8 cellular contexts compared by ENCODE assay signal in genomic region chr7:150276132-150276695, GRCh38. TPM values are rescaled to one million over a fixed set of nuclear protein-coding genes. Genes with fewer than 3 reads are reported as not detected.
DNase-seq lines count a peak whose midpoint lies in the region; ATAC-seq, FAIRE-seq and TF ChIP-seq lines count a peak whose summit lies in the region.
"Not testable (repeated sequence)": the region's sequence is repeated elsewhere in the genome, so short reads cannot be mapped to it uniquely, and the experiment has no call there.

No MANE protein-coding gene starts in this region.

- H3K4me3 Mint-ChIP-seq in nephron = not testable (repeated sequence)

- H3K79me2 ChIP-seq in GM12878 (ENCODE audit: control insufficient read depth, insufficient read depth, low read length) = not testable (repeated sequence)

- H4K20me1 ChIP-seq in GM12878 (ENCODE audit: control insufficient read depth, insufficient read depth) = not testable (repeated sequence)

- H3K4me3 ChIP-seq in GM12878, upper lobe of right lung: not testable (repeated sequence)

- not testable (repeated sequence) for TF ChIP-seq POLR2A in GM12878 (IDR thresholded peaks at IDR 0.05; ENCODE audit: low read depth, low read length)

- peaks cover 18% of the 10 kb centered on the region for H3K27me3 Mint-ChIP-seq in nephron (ENCODE audit: low read depth)

- RAD21 ChIA-PET in GM12878 (lab: Charles Lee; ENCODE audit: unreplicated experiment) = not testable (repeated sequence)

- POLR2A ChIA-PET in HEK293T (lab: Yijun Ruan, JAX); GM12878 (lab: Charles Lee): not testable (repeated sequence)

- TF ChIP-seq EP300 in GM12878 (IDR thresholded peaks at IDR 0.05; ENCODE audit: borderline replicate concordance in 1 of 2, control insufficient read depth in 1 of 2, low read depth in 2 of 2, low read length in 2 of 2) = not testable (repeated sequence)

- not testable (repeated sequence) for H3K9me3 Mint-ChIP-seq in nephron

- H3K4me1 Mint-ChIP-seq in nephron = not testable (repeated sequence)

- not testable (repeated sequence) for H3K27me3 ChIP-seq in GM12878 (replicated peaks in 1 of 2; ENCODE audit: control insufficient read depth in 2 of 2, insufficient read depth in 2 of 2, low read length in 1 of 2); upper lobe of right lung

- not testable (repeated sequence) for H3K4me2 ChIP-seq in GM12878 (ENCODE audit: control insufficient read depth, insufficient read depth)

- TF ChIP-seq RAD21 in GM12878 (IDR thresholded peaks at IDR 0.05; ENCODE audit: insufficient read depth, low read depth, low read length) = peak; percentile 64

- H3K36me3 Mint-ChIP-seq in nephron (ENCODE audit: low read depth) = not testable (repeated sequence)

- intact Hi-C loops in GM12878 (cut with micrococcal nuclease; ENCODE audit: unreplicated experiment) = loop anchor here (10.0 kb wide), 1 partner anchor 221 kb away; no protein-coding TSS in a partner anchor
- intact Hi-C loops in upper lobe of right lung (cut with DNase I) = not testable (repeated sequence)

- not testable (repeated sequence) for FAIRE-seq in GM12878 (lab: Jason Lieb, UNC)

- 43% methylated on average over 6 of the region's 6 CpGs for WGBS in GM12878 (ENCODE audit: insufficient coverage, insufficient replicate concordance, low lambda C conversion rate, missing lambda C conversion rate)

- ATAC-seq in GM12878 (peak; percentile 90), upper lobe of right lung (peak; percentile 84)

- H3K4me1 ChIP-seq in GM12878 (ENCODE audit: control insufficient read depth, insufficient read depth, low read length); upper lobe of right lung: not testable (repeated sequence)

- not testable (repeated sequence) for BruUV-seq in GM12878 (replicated peaks; lab: Mats Ljungman, UMichigan)

- H3K36me3 ChIP-seq in GM12878 (ENCODE audit: control insufficient read depth in 2 of 2, insufficient read depth in 2 of 2, low read length in 1 of 2); upper lobe of right lung: not testable (repeated sequence)

- in situ Hi-C loops in GM12878 (cut with MboI) = not testable (repeated sequence)

- not testable (repeated sequence) for H3K27ac Mint-ChIP-seq in nephron

- not testable (repeated sequence) for H2AFZ ChIP-seq in GM12878 (ENCODE audit: control insufficient read depth, low read depth, low read length)

- CTCF ChIA-PET in HEK293T (lab: Yijun Ruan, JAX); GM12878 (lab: Yijun Ruan, JAX): not testable (repeated sequence)

- SMC1A ChIA-PET in GM12878 (lab: Charles Lee; ENCODE audit: uncharacterized antibody, unreplicated experiment) = not testable (repeated sequence)

- peak; percentile 4 for DNase-seq in DMS79 treated with DMSO at 0.1 percent for 48 hours (lab: John Stamatoyannopoulos, UW)
- peak; percentile 34 for DNase-seq in HEK293T (ENCODE audit: extremely low spot score)
- DNase-seq in NCI-H1694 treated with DMSO at 0.1 percent for 48 hours (lab: John Stamatoyannopoulos, UW) = peak; percentile 52
- DNase-seq in T follicular helper cell (ENCODE audit: low read depth) = peak; percentile 7
- not testable (repeated sequence) for DNase-seq in GM12878 (ENCODE audit: low read depth, low spot score); upper lobe of right lung
- DNase-seq in globus pallidus (ENCODE audit: low spot score) = peak; percentile 24

- H3K9ac ChIP-seq in GM12878 (ENCODE audit: control insufficient read depth, insufficient read depth, low read length) = not testable (repeated sequence)

- TF ChIP-seq CTCF in GM12878 (IDR thresholded peaks at IDR 0.05 in 2 of 3, conservative IDR thresholded peaks at IDR 0.05 in 1 of 3; ENCODE audit: control insufficient read depth in 2 of 3, extremely low read depth in 1 of 3, insufficient read depth in 1 of 3, low read depth in 3 of 3, low read length in 3 of 3) = peak; percentile 40 to 55 (median 51); a peak in 5 of 6 replicates
- peak; percentile 78 to 90 (median 79) for TF ChIP-seq CTCF in nephron (IDR thresholded peaks at IDR 0.05; ENCODE audit: unreplicated experiment in 3 of 3)
- peak; percentile 82 for TF ChIP-seq CTCF in upper lobe of right lung (IDR thresholded peaks at IDR 0.05)

- not testable (repeated sequence) for H3K9me3 ChIP-seq in GM12878 (replicated peaks; ENCODE audit: control insufficient read depth, insufficient read depth, low read length); upper lobe of right lung

- H3K27ac ChIP-seq in GM12878 (ENCODE audit: control insufficient read depth, insufficient read depth); upper lobe of right lung: not testable (repeated sequence)

RNA-seq across cellular contexts. Expression of gene LRRC61, which starts 46.9 kb away (rescaled TPM):
- 16.2 and 18.9 TPM in 2 replicates for total RNA-seq in GM12878 (2013; cell fraction: nucleolus; rRNA removed)
- 26.9 and 32.6 TPM in 2 replicates for total RNA-seq in GM12878 (2014; rRNA removed)
- 6.9 and 9.2 TPM in 2 replicates for total RNA-seq in GM12878 (2014; rRNA removed; fragmentation: Illumina TruSeq; extraction: Trizol)
- 28.9 and 31.1 TPM in 2 replicates for total RNA-seq in GM12878 (2021)
- 6.5 TPM for polyA plus RNA-seq in GM12878 (2011; ENCODE audit: low read depth)
- 9.6 and 16.3 TPM in 2 replicates for polyA plus RNA-seq in GM12878 (2011; rRNA removed)
- 34.0 and 39.8 TPM in 2 replicates for polyA plus RNA-seq in GM12878 (2011; cell fraction: cytosol; rRNA removed)
- 16.1 and 23.6 TPM in 2 replicates for polyA plus RNA-seq in GM12878 (2011; cell fraction: nucleus; rRNA removed)
- 14.1 and 17.4 TPM in 2 replicates for polyA plus RNA-seq in GM12878 (2012)
- 3.6 and 5.9 TPM in 2 replicates for polyA plus RNA-seq in GM12878 (2014; fragmentation: Illumina TruSeq; extraction: Trizol)
- polyA plus RNA-seq in GM12878 (2014; fragmentation: Nextera tagmentation; extraction: Ambion mirVana) = 1 to 10 TPM; 1.4 to 2.5 TPM
- polyA plus RNA-seq in GM12878 (2014; rRNA removed) = 27.3 and 32.4 TPM in 2 replicates
- polyA plus RNA-seq in GM12878 (2016; fragmentation: Nextera tagmentation; extraction: Ambion mirVana) = 10 to 100 TPM; 44.9 to 54.2 TPM
- 19.7 and 23.8 TPM in 2 replicates for polyA minus RNA-seq in GM12878 (2011; rRNA and poly(A)+ RNA removed)
- polyA minus RNA-seq in GM12878 (2011; cell fraction: cytosol; rRNA and poly(A)+ RNA removed) = 18.7 and 22.9 TPM in 2 replicates
- 5.9 and 13.7 TPM in 2 replicates for polyA minus RNA-seq in GM12878 (2011; cell fraction: nucleus; rRNA and poly(A)+ RNA removed)
- total RNA-seq in upper lobe of right lung = 10.2 TPM

RNA-seq across cellular contexts. Expression of gene ACTR3C, which starts 47.1 kb away (rescaled TPM):
- 55.8 and 61.6 TPM in 2 replicates for total RNA-seq in GM12878 (2013; cell fraction: nucleolus; rRNA removed)
- total RNA-seq in GM12878 (2014; rRNA removed) = 8.6 and 8.9 TPM in 2 replicates
- 6.1 and 6.3 TPM in 2 replicates for total RNA-seq in GM12878 (2014; rRNA removed; fragmentation: Illumina TruSeq; extraction: Trizol)
- total RNA-seq in GM12878 (2021) = 3.5 and 6.5 TPM in 2 replicates
- 2.2 TPM for polyA plus RNA-seq in GM12878 (2011; ENCODE audit: low read depth)
- 7.4 and 8.6 TPM in 2 replicates for polyA plus RNA-seq in GM12878 (2011; rRNA removed)
- polyA plus RNA-seq in GM12878 (2011; cell fraction: cytosol; rRNA removed) = 3.3 and 4.1 TPM in 2 replicates
- polyA plus RNA-seq in GM12878 (2011; cell fraction: nucleus; rRNA removed) = 11.1 and 14.7 TPM in 2 replicates
- 1.7 and 2.2 TPM in 2 replicates for polyA plus RNA-seq in GM12878 (2012)
- 3.3 and 3.4 TPM in 2 replicates for polyA plus RNA-seq in GM12878 (2014; fragmentation: Illumina TruSeq; extraction: Trizol)
- polyA plus RNA-seq in GM12878 (2014; fragmentation: Nextera tagmentation; extraction: Ambion mirVana) = 1 to 10 TPM; 2.0 to 2.7 TPM
- 5.3 and 5.6 TPM in 2 replicates for polyA plus RNA-seq in GM12878 (2014; rRNA removed)
- polyA plus RNA-seq in GM12878 (2016; fragmentation: Nextera tagmentation; extraction: Ambion mirVana) = 10 to 100 TPM in 1 of 2 experiments, 1 to 10 TPM in 1; 6.6 to 10.2 TPM
- 21.7 and 27.0 TPM in 2 replicates for polyA minus RNA-seq in GM12878 (2011; rRNA and poly(A)+ RNA removed)
- polyA minus RNA-seq in GM12878 (2011; cell fraction: cytosol; rRNA and poly(A)+ RNA removed) = 8.3 and 8.6 TPM in 2 replicates
- polyA minus RNA-seq in GM12878 (2011; cell fraction: nucleus; rRNA and poly(A)+ RNA removed) = 69.0 and 127 TPM in 2 replicates
- total RNA-seq in upper lobe of right lung = 20.1 TPM
